21 cellular contexts compared by ENCODE assay signal in the genomic region with DNA sequence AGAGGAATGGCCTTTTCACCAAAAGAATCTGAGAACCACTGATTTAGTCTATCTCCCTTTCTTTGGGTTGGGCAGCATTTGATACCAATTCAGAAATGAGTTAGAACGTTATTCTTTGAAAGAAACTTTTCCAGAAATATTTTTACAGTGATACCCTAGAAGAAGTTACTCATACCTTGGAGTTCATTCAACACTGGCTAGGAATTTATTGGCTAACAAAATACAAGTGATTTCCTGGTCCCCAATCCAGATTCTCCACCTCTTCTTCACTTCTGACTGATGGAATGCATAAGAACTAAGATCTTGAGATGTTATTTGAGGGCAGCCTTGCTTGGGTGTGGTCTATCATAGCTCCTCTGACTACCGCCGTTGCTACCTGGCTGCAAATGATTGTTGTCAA. TPM values are rescaled to one million over a fixed set of nuclear protein-coding genes. Genes with fewer than 3 reads are reported as not detected.
"Had no signal": no experiment of that assay in that cellular context is flagged by ENCODE, and none has a peak within 500 bp of the region (broad histone marks: within the 10 kb centered on the region; RNA-seq: fewer than 3 reads in every experiment).

No MANE protein-coding gene starts in this region.

- H2AFZ ChIP-seq: hepatocyte had no signal

- H3K4me1 ChIP-seq: body of pancreas, suprapubic skin had no signal

- DNase-seq: activated CD4-positive, alpha-beta T cell treated with anti-CD3 and anti-CD28 coated beads for 1 hour; activated CD4-positive, alpha-beta T cell treated with anti-CD3 and anti-CD28 coated beads, Interleukin-2, amount 50 U/mL, for 4 hours; activated naive CD4-positive, alpha-beta T cell; activated T-cell treated with anti-CD3 and anti-CD28 coated beads for 4 hours; body of pancreas; effector CD8-positive, alpha-beta T cell; islet precursor cell; natural killer cell; nucleus accumbens; posterior cingulate gyrus; stimulated activated CD4-positive, alpha-beta T cell treated with anti-CD3 and anti-CD28 coated beads, Interleukin-4, amount 100 ng/mL, for 24 hours; stimulated activated naive CD8-positive, alpha-beta T cell treated with anti-CD3 and anti-CD28 coated beads, Interleukin-15, Interleukin-2, amounts not matched to agents 100 U/mL and 50 U/mL, for 24 hours had no signal

- ATAC-seq: body of pancreas; natural killer cell; SK-N-SH treated with all-trans-retinoic acid at 6 μM for 48 hours; stimulated activated naive CD8-positive, alpha-beta T cell treated with anti-CD3 and anti-CD28 coated beads, Interleukin-15, Interleukin-2, amounts not matched to agents 100 U/mL and 50 U/mL, for 24 hours had no signal

- H3K79me2 ChIP-seq: hepatocyte had no signal

- H3K4me3 ChIP-seq: body of pancreas, coronary artery, hepatocyte, skin epidermis, suprapubic skin had no signal

- H3K27me3 ChIP-seq: body of pancreas, hepatocyte, suprapubic skin had no signal

- H3K4me2 ChIP-seq: hepatocyte had no signal

- H3K27ac ChIP-seq: body of pancreas, coronary artery, hepatocyte, suprapubic skin had no signal

- H3K4me3 Mint-ChIP-seq: central memory CD8-positive, alpha-beta T cell; natural killer cell had no signal

- H3K9me3 ChIP-seq: body of pancreas, suprapubic skin had no signal

- H3K36me3 ChIP-seq: suprapubic skin had no signal

- H3K9me3 Mint-ChIP-seq: central memory CD8-positive, alpha-beta T cell; natural killer cell had no signal

- H3K27me3 Mint-ChIP-seq: central memory CD8-positive, alpha-beta T cell had no signal

RNA-seq across cellular contexts. Expression of a gene that starts 9.4 kb away (rescaled TPM):
- total RNA-seq: glomerular endothelial cell had no signal

RNA-seq across cellular contexts. Expression of a gene that starts 20.3 kb away (rescaled TPM):
- total RNA-seq: glomerular endothelial cell; T-helper 1 cell treated with Interleukin-12 subunit alpha and Interleukin-12 subunit beta and Interleukin-4 antibody, amounts not matched to agents 30 ng/mL and 1 ng/mL, for 36 hours had no signal
- polyA plus RNA-seq: endothelial cell of umbilical vein had no signal

RNA-seq across cellular contexts. Expression of a gene that starts 20.3 kb away (rescaled TPM):
- total RNA-seq: glomerular endothelial cell had no signal
